Comparison of ENCODE assay signal across 1 cellular context in the genomic region with DNA sequence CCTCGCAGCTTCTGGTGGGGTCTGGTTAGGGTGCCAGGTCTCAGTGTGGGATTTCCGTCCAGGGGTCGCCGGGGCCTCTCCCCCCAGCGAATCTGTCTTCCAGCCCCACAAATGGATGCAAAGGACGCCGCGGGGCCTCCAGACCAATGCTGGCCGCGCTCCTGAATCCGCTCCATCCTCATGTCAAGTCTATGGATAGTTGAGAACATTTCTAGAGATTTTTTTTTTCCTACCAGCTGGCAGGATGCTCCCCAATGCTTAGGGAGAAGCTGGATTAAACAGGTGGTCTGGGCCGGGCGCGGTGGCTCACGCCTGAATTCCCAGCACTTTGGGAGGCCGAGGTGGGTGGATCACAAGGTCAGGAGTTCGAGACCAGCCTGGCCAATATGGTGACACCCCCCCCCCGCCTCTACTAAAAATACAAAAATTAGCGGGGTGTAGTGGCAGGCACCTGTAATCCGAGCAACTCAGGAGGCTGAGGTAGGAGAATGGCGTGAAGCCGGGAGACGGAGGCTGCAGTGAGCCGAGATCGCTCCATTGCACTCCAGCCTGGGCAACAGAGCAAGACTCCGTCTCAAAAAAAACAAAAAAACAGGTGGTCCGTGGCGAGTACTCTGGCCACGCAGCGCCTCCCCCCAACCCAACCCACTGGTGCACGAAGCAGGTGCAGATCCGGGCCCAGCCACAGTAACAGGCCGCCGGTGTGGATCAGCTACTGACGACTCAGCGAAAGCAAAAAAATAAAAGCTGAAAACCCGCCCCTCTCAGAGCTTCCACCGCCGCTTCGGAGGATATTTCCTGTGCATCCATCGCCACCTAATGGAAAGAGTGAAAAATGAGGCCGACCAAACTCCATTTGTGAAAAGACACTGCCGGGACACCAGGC.
TF ChIP-seq lines count a peak whose summit lies in the region.

No MANE protein-coding gene starts in this region.

TF ChIP-seq in H1, 55 proteins besides CTCF, POLR2A, EP300 and RAD21:
- TF ChIP-seq EGR1 (IDR thresholded peaks at IDR 0.05; ENCODE audit: borderline replicate concordance, low read depth, low read length), result peak; percentile 25; the same call in 1 of the 2 replicates
- TF ChIP-seq SP4 (IDR thresholded peaks at IDR 0.05; ENCODE audit: low read length), result no peak
- peak; percentile 71 for TF ChIP-seq YY1 (IDR thresholded peaks at IDR 0.05; ENCODE audit: low read depth, low read length)
- 0 out of 2 replicates have a peak, but pooled peaks have one; percentile 10 for TF ChIP-seq BACH1 (IDR thresholded peaks at IDR 0.05; ENCODE audit: low read length)
- peak; percentile 54 for TF ChIP-seq KDM1A (IDR thresholded peaks at IDR 0.05; ENCODE audit: borderline replicate concordance, low read length)
- TF ChIP-seq RFX5 (IDR thresholded peaks at IDR 0.05; ENCODE audit: borderline replicate concordance, low read depth, low read length), result no peak
- TF ChIP-seq RNF2 (IDR thresholded peaks at IDR 0.05; ENCODE audit: borderline replicate concordance, low read depth, low read length, missing control alignments, poor library complexity, severe bottlenecking), result no peak
- no peak for TF ChIP-seq SIN3A (conservative IDR thresholded peaks at IDR 0.05 in 1 of 2, IDR thresholded peaks at IDR 0.05 in 1 of 2; ENCODE audit: low read depth in 1 of 2, low read length in 2 of 2)
- no peak for TF ChIP-seq POLR2AphosphoS5 (IDR thresholded peaks at IDR 0.05; ENCODE audit: low read depth, low read length)
